In the genomic region with DNA sequence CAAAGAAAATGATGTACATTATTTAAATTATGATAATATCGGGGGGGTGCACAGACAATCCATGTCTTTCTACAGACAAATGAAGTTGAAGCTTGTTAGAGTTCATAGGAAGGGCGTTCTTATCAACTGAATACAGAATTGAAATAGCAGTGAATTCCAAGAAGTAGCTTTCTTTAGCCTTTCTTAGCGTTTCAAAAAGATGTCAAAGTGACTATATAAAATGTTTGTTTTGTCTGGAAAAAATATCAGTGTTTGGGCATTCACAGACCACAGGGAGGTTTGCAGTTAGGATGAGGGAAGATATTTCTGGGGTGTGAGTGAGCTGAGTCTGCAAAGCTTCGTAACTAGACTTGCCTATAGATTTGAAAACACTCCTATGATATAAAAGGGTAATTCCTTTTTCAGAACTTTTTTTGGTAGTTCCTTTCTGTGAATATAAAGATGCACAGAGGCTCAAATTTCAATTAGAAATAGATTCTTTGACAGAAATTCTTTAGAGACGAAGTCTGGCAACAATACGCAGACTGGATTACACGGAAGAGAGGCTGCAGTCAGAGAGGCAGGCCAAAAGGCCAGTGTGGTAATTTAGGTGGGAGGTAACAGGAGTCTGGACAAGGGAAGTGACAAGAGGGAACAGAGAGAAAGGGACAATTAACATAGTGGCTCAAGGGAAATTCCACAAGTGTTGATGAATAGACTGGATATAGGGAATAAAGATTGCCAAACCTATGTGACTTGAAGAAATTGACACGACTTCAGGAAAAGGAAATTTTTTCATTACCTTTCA, we compare ENCODE assay signal across 18 cellular contexts. TPM values are rescaled to one million over a fixed set of nuclear protein-coding genes. Genes with fewer than 3 reads are reported as not detected.
"Had no signal": no experiment of that assay in that cellular context is flagged by ENCODE, and none has a peak within 500 bp of the region (broad histone marks: within the 10 kb centered on the region; RNA-seq: fewer than 3 reads in every experiment).

No MANE protein-coding gene starts in this region.

- FAIRE-seq: bronchial epithelial cell, small intestine, TTC549 had no signal

- DNase-seq: activated effector memory CD4-positive, alpha-beta T cell treated with anti-CD3 and anti-CD28 coated beads, Interleukin-2, amount 50 U/mL, for 16 hours; activated T-cell treated with anti-CD3 and anti-CD28 coated beads, Interleukin-2, amount 50 U/mL, for 24 hours; foreskin melanocyte; heart right ventricle; islet precursor cell; left ventricle myocardium inferior; nucleus accumbens; right cardiac atrium; small intestine had no signal

- H3K9me3 Mint-ChIP-seq: activated T-cell treated with anti-CD3 and anti-CD28 coated beads, Interleukin-2, amount 50 U/mL, for 24 hours; T-helper 1 cell treated with Interleukin-12 subunit alpha and Interleukin-12 subunit beta and Interleukin-4 antibody, amounts not matched to agents 30 μg/mL and 1 μg/mL, for 36 hours had no signal

- H3K4me3 ChIP-seq: heart right ventricle, left ventricle myocardium inferior, tibial nerve had no signal

- H3K27ac Mint-ChIP-seq: activated naive CD8-positive, alpha-beta T cell; activated T-cell treated with anti-CD3 and anti-CD28 coated beads, Interleukin-2, amount 50 U/mL, for 24 hours; T-helper 1 cell treated with Interleukin-12 subunit alpha and Interleukin-12 subunit beta and Interleukin-4 antibody, amounts not matched to agents 30 μg/mL and 1 μg/mL, for 36 hours had no signal

- H3K4me3 Mint-ChIP-seq: activated naive CD8-positive, alpha-beta T cell; activated T-cell treated with anti-CD3 and anti-CD28 coated beads, Interleukin-2, amount 50 U/mL, for 24 hours; T-helper 1 cell treated with Interleukin-12 subunit alpha and Interleukin-12 subunit beta and Interleukin-4 antibody, amounts not matched to agents 30 μg/mL and 1 μg/mL, for 36 hours had no signal

- H3K9me3 ChIP-seq: heart right ventricle, left ventricle myocardium inferior, tibial nerve had no signal

- ATAC-seq: activated CD4-positive, CD25-positive, alpha-beta regulatory T cell treated with anti-CD3 and anti-CD28 coated beads, Interleukin-2, amount 50 U/mL, for 24 hours had no signal

- H3K36me3 ChIP-seq: heart right ventricle, left ventricle myocardium inferior, tibial nerve had no signal

- H3K27me3 Mint-ChIP-seq: activated naive CD8-positive, alpha-beta T cell; activated T-cell treated with anti-CD3 and anti-CD28 coated beads, Interleukin-2, amount 50 U/mL, for 24 hours; progenitor cell of endocrine pancreas had no signal

- H3K27ac ChIP-seq: heart right ventricle, left ventricle myocardium inferior, tibial nerve had no signal

- H3K27me3 ChIP-seq: heart right ventricle, tibial nerve had no signal

RNA-seq across cellular contexts. Expression of gene CFAP52, which starts 55.6 kb away (rescaled TPM):
- total RNA-seq: bronchial epithelial cell, left ventricle myocardium inferior, mesenteric fat pad, myocyte had no signal
- polyA plus RNA-seq: heart right ventricle, right cardiac atrium, small intestine had no signal
